ENCODE assay signal across 24 cellular contexts in the genomic region with DNA sequence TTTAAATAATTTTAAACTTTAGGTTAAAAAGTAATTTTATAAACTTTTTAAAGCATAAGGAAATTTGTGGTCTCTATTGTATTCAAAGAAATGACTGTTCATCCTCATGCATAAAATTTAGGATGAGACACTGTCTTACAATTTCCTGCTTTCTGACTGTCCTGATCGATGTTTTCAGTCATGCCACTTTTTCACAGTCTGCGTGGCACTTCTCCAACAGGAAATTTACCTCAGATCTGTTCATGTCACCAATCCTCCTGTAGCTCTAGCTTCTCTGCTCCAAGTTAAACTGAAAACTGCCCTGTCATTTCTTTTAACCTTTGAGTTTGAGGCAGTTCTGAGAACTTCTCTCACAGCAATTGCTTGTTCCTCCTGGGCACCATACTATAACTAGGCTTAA.
DNase-seq lines count a peak whose midpoint lies in the region; ATAC-seq and TF ChIP-seq lines count a peak whose summit lies in the region.
"Had no signal": no experiment of that assay in that cellular context is flagged by ENCODE, and none has a peak within 500 bp of the region (broad histone marks: within the 10 kb centered on the region; RNA-seq: fewer than 3 reads in every experiment).

No MANE protein-coding gene starts in this region.

- no peaks in the 10 kb centered on the region for H3K27me3 ChIP-seq in osteoblast (ENCODE audit: insufficient read depth, low read length)
- H3K27me3 ChIP-seq: adrenal gland, cardiac muscle cell, MG63, ovary had no signal

- no peak overlapping the region for H3K4me2 ChIP-seq in osteoblast (ENCODE audit: insufficient read depth, low read length)

- H4K20me1 ChIP-seq in osteoblast (ENCODE audit: insufficient read depth, low read length), result no peaks in the 10 kb centered on the region

- no peaks in the 10 kb centered on the region for H3K9me3 ChIP-seq in osteoblast (ENCODE audit: low read depth, low read length)
- H3K9me3 ChIP-seq: adrenal gland, MG63, ovary had no signal

- ATAC-seq in GM19395 (IDR thresholded peaks at IDR 0.05; ENCODE audit: unreplicated experiment) (no peak), GM21447 (IDR thresholded peaks at IDR 0.05; ENCODE audit: unreplicated experiment) (no peak)
- ATAC-seq: stimulated activated naive CD8-positive, alpha-beta T cell treated with anti-CD3 and anti-CD28 coated beads, Interleukin-15, Interleukin-2, amounts not matched to agents 100 U/mL and 50 U/mL, for 24 hours had no signal

- DNase-seq in ELR (ENCODE audit: low read depth), result peak; percentile 52
- peak; percentile 33 for DNase-seq in LNCaP clone FGC (ENCODE audit: low read depth)
- DNase-seq in dermis blood vessel endothelial cell, result peak; percentile 20
- DNase-seq in osteoblast (ENCODE audit: insufficient read length, low spot score, missing footprints), result no peak
- no peak for DNase-seq in NCI-H2196 (lab: John Stamatoyannopoulos, UW; ENCODE audit: unreplicated experiment)
- no peak for DNase-seq in NOMO-1 (lab: John Stamatoyannopoulos, UW; ENCODE audit: unreplicated experiment in 2 of 2)
- DNase-seq: activated CD4-positive, alpha-beta T cell treated with anti-CD3 and anti-CD28 coated beads for 48 hours; activated effector memory CD4-positive, alpha-beta T cell treated with anti-CD3 and anti-CD28 coated beads, Interleukin-2, amount 50 U/mL, for 16 hours; adrenal gland; AML-193; EL; GM23248; immature natural killer cell; MG63; NCI-H1694; ovary; stimulated activated CD4-positive, alpha-beta T cell treated with anti-CD3 and anti-CD28 coated beads, Interleukin-2, amount 100 ng/mL, for 24 hours; stimulated activated naive CD8-positive, alpha-beta T cell treated with anti-CD3 and anti-CD28 coated beads, Interleukin-15, Interleukin-2, amounts not matched to agents 100 U/mL and 50 U/mL, for 24 hours; SW 1271 had no signal

- peak overlapping the region; percentile 31 for H2AFZ ChIP-seq in osteoblast (ENCODE audit: low read length)
- H2AFZ ChIP-seq: GM23248 had no signal

- TF ChIP-seq CTCF in LNCaP clone FGC (IDR thresholded peaks at IDR 0.05; ENCODE audit: control insufficient read depth, extremely low read depth, insufficient read depth), result no peak
- TF ChIP-seq CTCF in osteoblast (IDR thresholded peaks at IDR 0.05; ENCODE audit: extremely low read depth, low read depth, low read length), result no peak

- peaks cover 18% of the 10 kb centered on the region for H3K4me1 ChIP-seq in osteoblast (ENCODE audit: insufficient read depth, low read length)
- H3K4me1 ChIP-seq: adrenal gland had no signal

- H3K79me2 ChIP-seq in osteoblast (ENCODE audit: insufficient read depth, low read length), result no peaks in the 10 kb centered on the region

- H3K4me3 ChIP-seq in LNCaP clone FGC (ENCODE audit: low read depth, low read length), result no peak overlapping the region
- H3K4me3 ChIP-seq in osteoblast (ENCODE audit: insufficient read depth, low read length), result no peak overlapping the region
- H3K4me3 ChIP-seq: adrenal gland, cardiac muscle cell, GM23248, lung, MG63, ovary had no signal

- H3K36me3 ChIP-seq in osteoblast (ENCODE audit: insufficient read depth, low read length), result no peaks in the 10 kb centered on the region
- H3K36me3 ChIP-seq: adrenal gland, cardiac muscle cell, MG63, ovary had no signal

- no peak overlapping the region for H3K27ac ChIP-seq in osteoblast (ENCODE audit: low read depth, low read length)
- H3K27ac ChIP-seq: adrenal gland, cardiac muscle cell, GM23248, ovary, RWPE1 had no signal

Comparison
In these comparisons a context has a peak if more than half of its experiments do, and no peak if none do; other contexts are left out.
1. DNase-seq: peak in ELR (single experiment), LNCaP clone FGC (single experiment) and dermis blood vessel endothelial cell (single experiment); none in osteoblast (single experiment), NCI-H2196 (single experiment) and NOMO-1 (0 of 2).